1 cellular context compared by ENCODE assay signal in the genomic region with DNA sequence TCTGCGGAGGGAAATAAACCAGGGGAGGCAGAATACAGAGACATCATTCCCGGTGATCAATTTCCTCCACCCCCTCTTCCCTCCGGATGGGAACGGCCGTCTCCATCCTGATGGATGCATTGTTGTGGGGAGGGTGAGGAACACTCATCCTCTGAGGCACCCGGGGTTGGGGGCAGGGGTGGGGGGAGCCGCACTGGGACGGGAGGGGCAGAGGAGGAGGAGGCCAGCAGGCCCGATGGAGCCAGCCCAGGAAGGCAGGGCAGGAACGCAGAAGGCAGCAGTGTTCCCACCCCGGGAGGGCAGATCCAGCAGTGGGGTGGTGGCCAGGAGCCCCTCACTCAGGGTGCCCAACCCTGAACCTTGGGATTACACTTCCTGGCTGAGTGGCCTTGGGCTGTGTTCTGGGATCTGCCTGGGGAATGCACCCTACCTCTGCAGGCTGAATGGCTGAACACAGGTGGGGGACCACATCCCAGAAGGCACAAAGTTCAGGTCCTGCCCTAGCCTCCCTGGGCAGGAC.
TF ChIP-seq lines count a peak whose summit lies in the region.

No MANE protein-coding gene starts in this region.

TF ChIP-seq in HepG2, 621 proteins besides CTCF, POLR2A, EP300 and RAD21 (continued from another document):
- TF ChIP-seq CHD2 (IDR thresholded peaks at IDR 0.05; ENCODE audit: low read depth, low read length) (no peak), CENPT (CRISPR knock-in tag; IDR thresholded peaks at IDR 0.05; ENCODE audit: low read depth) (no peak), ZBTB7B (CRISPR knock-in tag; IDR thresholded peaks at IDR 0.05) (no peak), NONO (IDR thresholded peaks at IDR 0.05) (no peak), NONO (CRISPR knock-in tag; conservative IDR thresholded peaks at IDR 0.05) (no peak), CENPX (CRISPR knock-in tag; IDR thresholded peaks at IDR 0.05) (no peak), HOXA3 (CRISPR knock-in tag; IDR thresholded peaks at IDR 0.05) (no peak), ARNTL (CRISPR knock-in tag; IDR thresholded peaks at IDR 0.05) (no peak), PAF1 (CRISPR knock-in tag; IDR thresholded peaks at IDR 0.05) (no peak), KDM1A (CRISPR knock-in tag; IDR thresholded peaks at IDR 0.05) (no peak), NFKB2 (CRISPR knock-in tag; IDR thresholded peaks at IDR 0.05; ENCODE audit: borderline replicate concordance) (no peak), ZNF816 (CRISPR knock-in tag; IDR thresholded peaks at IDR 0.05; ENCODE audit: borderline replicate concordance) (no peak)
- TF ChIP-seq, protein P1, sequence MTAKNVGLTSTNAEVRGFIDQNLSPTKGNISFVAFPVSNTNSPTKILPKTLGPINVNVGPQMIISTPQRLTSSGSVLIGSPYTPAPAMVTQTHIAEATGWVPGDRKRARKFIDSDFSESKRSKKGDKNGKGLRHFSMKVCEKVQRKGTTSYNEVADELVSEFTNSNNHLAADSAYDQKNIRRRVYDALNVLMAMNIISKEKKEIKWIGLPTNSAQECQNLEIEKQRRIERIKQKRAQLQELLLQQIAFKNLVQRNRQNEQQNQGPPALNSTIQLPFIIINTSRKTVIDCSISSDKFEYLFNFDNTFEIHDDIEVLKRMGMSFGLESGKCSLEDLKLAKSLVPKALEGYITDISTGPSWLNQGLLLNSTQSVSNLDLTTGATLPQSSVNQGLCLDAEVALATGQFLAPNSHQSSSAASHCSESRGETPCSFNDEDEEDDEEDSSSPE (CRISPR knock-in tag; IDR thresholded peaks at IDR 0.05): no peak
